Comparison of ENCODE assay signal across 10 cellular contexts in the genomic region with DNA sequence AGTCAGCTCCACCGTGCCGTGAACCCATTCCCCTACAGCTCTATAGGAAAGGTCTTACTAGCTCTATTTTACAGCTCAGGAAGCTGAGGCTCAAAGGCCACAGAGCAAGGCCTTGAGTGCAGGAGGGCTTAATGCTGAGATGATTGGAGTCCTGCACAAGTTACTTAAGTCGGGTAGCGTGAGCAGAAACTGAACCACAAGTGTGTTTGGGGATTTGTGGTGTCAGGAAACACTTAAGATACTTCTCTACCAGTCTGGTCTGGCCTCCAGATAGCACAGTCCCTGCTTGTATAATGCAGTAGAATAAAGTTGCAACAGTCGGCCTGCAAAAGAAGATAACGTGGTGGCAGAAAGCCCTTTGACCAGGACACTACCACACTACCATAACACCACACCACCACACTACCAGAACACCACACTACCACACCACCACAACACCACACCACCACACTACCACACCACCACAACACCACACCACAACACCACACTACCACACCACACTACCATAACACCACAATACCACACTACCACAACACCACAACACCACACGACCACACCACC.
A peak's percentile ranks its signal among the peaks of the same experiment; 100 is the strongest.
DNase-seq lines count a peak whose midpoint lies in the region; ATAC-seq, FAIRE-seq and TF ChIP-seq lines count a peak whose summit lies in the region.
"Had no signal": no experiment of that assay in that cellular context is flagged by ENCODE, and none has a peak within 500 bp of the region (broad histone marks: within the 10 kb centered on the region; RNA-seq: fewer than 3 reads in every experiment).

No MANE protein-coding gene starts in this region.

- no peak for ATAC-seq in SK-N-SH treated with all-trans-retinoic acid at 6 μM for 48 hours
- no peak for ATAC-seq in HG03139 (IDR thresholded peaks at IDR 0.05; ENCODE audit: unreplicated experiment)
- ATAC-seq in HG03108 (IDR thresholded peaks at IDR 0.05; ENCODE audit: unreplicated experiment): no peak

- H2AK5ac ChIP-seq in trophoblast cell (ENCODE audit: low read length): peak overlapping the region; percentile 13

- no peak overlapping the region for H3K4ac ChIP-seq in trophoblast cell (ENCODE audit: low read depth, low read length)

- WGBS in SK-N-SH (ENCODE audit: low lambda C conversion rate): 92% methylated on average over 6 of the region's 7 CpGs
- no CpG with 5 or more reads among the region's 7 CpGs for WGBS in trophoblast cell (ENCODE audit: extremely low coverage, insufficient coverage, insufficient read length)

- CTCF ChIA-PET in SK-N-SH (lab: Yijun Ruan, JAX): no interaction called here

- H3K4me1 ChIP-seq in SK-N-SH (ENCODE audit: control insufficient read depth in 1 of 2, insufficient read depth in 2 of 2, low read depth in 1 of 2, low read length in 1 of 2): peaks cover 0 to 6% of the 10 kb centered on the region in 2 experiments; a peak in 3 of 4 replicates
- H3K4me1 ChIP-seq in trophoblast cell (ENCODE audit: control insufficient read depth in 1 of 2, insufficient read depth in 2 of 2, low read length in 2 of 2): peaks cover 17 to 19% of the 10 kb centered on the region in 2 experiments

- H2BK12ac ChIP-seq in trophoblast cell (ENCODE audit: low read length): peak overlapping the region; percentile 53

- H4K12ac ChIP-seq in trophoblast cell (ENCODE audit: low read depth, low read length): no peak overlapping the region

- no peak for TF ChIP-seq EP300 in SK-N-SH (IDR thresholded peaks at IDR 0.05; ENCODE audit: borderline replicate concordance in 1 of 2, low read depth in 1 of 2, low read length in 1 of 2)

- H3K4me3 ChIP-seq in SK-N-SH (ENCODE audit: low read depth in 2 of 2, low read length in 1 of 2) (no peak overlapping the region), cardiac fibroblast (replicated peaks in 1 of 2; ENCODE audit: low read depth in 2 of 2, low read length in 2 of 2) (no peak overlapping the region), trophoblast cell (ENCODE audit: low read depth, low read length) (peak overlapping the region; percentile 60)

- H3K27me3 ChIP-seq in SK-N-SH (ENCODE audit: insufficient read depth): no peaks in the 10 kb centered on the region
- no peaks in the 10 kb centered on the region for H3K27me3 ChIP-seq in trophoblast cell (ENCODE audit: insufficient read depth, low read length)

- H2BK120ac ChIP-seq in trophoblast cell (ENCODE audit: insufficient read depth, low read length, poor library complexity): peak overlapping the region; percentile 3

- H3K18ac ChIP-seq in trophoblast cell (ENCODE audit: low read length): peak overlapping the region; percentile 0

- peak overlapping the region; percentile 12 for H3K23ac ChIP-seq in trophoblast cell (ENCODE audit: low read length)

- DNase-seq in SK-N-SH (peak; percentile 43), MV-4-11 (lab: John Stamatoyannopoulos, UW) (peak; percentile 99), cardiac fibroblast (ENCODE audit: low read depth in 2 of 2) (peak; percentile 32 to 82), trophoblast cell (peak in 1 of 2 donors; percentile 17), RCC 7860 (ENCODE audit: low spot score) (no peak)
- DNase-seq: NCI-H2081 had no signal

- FAIRE-seq in RCC 7860 (lab: Jason Lieb, UNC): no peak

- peak overlapping the region; percentile 3 for H4K91ac ChIP-seq in trophoblast cell (ENCODE audit: low read depth, low read length)

- H3K36me3 ChIP-seq in SK-N-SH (replicated peaks in 1 of 2; ENCODE audit: control insufficient read depth in 1 of 2, insufficient read depth in 2 of 2, low read length in 1 of 2) (no peaks in the 10 kb centered on the region), trophoblast cell (ENCODE audit: control insufficient read depth in 1 of 2, insufficient read depth in 2 of 2, low read length in 2 of 2) (no peaks in the 10 kb centered on the region)

- POLR2A ChIA-PET in SK-N-SH (lab: Yijun Ruan, JAX): no interaction called here

- H3K79me1 ChIP-seq in trophoblast cell (ENCODE audit: low read length): peaks cover 20% of the 10 kb centered on the region

- TF ChIP-seq RAD21 in SK-N-SH (IDR thresholded peaks at IDR 0.05; ENCODE audit: low read length): no peak

- H4K20me1 ChIP-seq in SK-N-SH (ENCODE audit: insufficient read depth): no peaks in the 10 kb centered on the region

- H3K9ac ChIP-seq in SK-N-SH: no peak overlapping the region
- no peak overlapping the region for H3K9ac ChIP-seq in trophoblast cell (ENCODE audit: low read length)

- no peak overlapping the region for H2BK5ac ChIP-seq in trophoblast cell (ENCODE audit: low read depth, low read length, poor library complexity)

- peak overlapping the region; percentile 0 for H3K14ac ChIP-seq in trophoblast cell (ENCODE audit: low read length)

- H3K9me3 ChIP-seq in SK-N-SH (no peaks in the 10 kb centered on the region), trophoblast cell (ENCODE audit: insufficient read depth, low read depth, low read length) (peaks cover 3% of the 10 kb centered on the region)

- no peak overlapping the region for H3K4me2 ChIP-seq in SK-N-SH
- H3K4me2 ChIP-seq in trophoblast cell (ENCODE audit: low read length): no peak overlapping the region

- H3K79me2 ChIP-seq in SK-N-SH (ENCODE audit: insufficient read depth) (no peaks in the 10 kb centered on the region), trophoblast cell (ENCODE audit: control insufficient read depth, insufficient read depth, low read length, poor library complexity) (peaks cover 5% of the 10 kb centered on the region)

- TF ChIP-seq CTCF in SK-N-SH (IDR thresholded peaks at IDR 0.05) (no peak), cardiac fibroblast (IDR thresholded peaks at IDR 0.05; ENCODE audit: low read depth, low read length) (no peak)

- H4K8ac ChIP-seq in trophoblast cell (ENCODE audit: low read depth, low read length): no peak overlapping the region

- no peak overlapping the region for H2AFZ ChIP-seq in SK-N-SH (ENCODE audit: low read depth)
- H2AFZ ChIP-seq in trophoblast cell (ENCODE audit: insufficient read depth, low read length, poor library complexity): peak overlapping the region; percentile 0

- no peaks in the 10 kb centered on the region for H3K9me2 ChIP-seq in SK-N-SH

- peaks cover 22% of the 10 kb centered on the region for H3F3A ChIP-seq in SK-N-SH (replicated peaks; ENCODE audit: insufficient read depth)

- H3K27ac ChIP-seq in SK-N-SH (ENCODE audit: low read depth in 2 of 2, low read length in 1 of 2): no peak overlapping the region
- peak overlapping the region; percentile 1 for H3K27ac ChIP-seq in trophoblast cell (ENCODE audit: low read depth, low read length)
- H3K27ac ChIP-seq: epithelial cell of prostate had no signal

TF ChIP-seq in SK-N-SH, 30 proteins besides CTCF, POLR2A, EP300 and RAD21:
- TF ChIP-seq FOSL2 (IDR thresholded peaks at IDR 0.05; ENCODE audit: borderline replicate concordance, low read depth) (no peak), POLR2AphosphoS5 (IDR thresholded peaks at IDR 0.05; ENCODE audit: low read depth, low read length) (no peak), TAF1 (IDR thresholded peaks at IDR 0.05; ENCODE audit: borderline replicate concordance, low read depth, low read length) (no peak), NRF1 (IDR thresholded peaks at IDR 0.05; ENCODE audit: low read depth, low read length) (no peak), JUND (IDR thresholded peaks at IDR 0.05) (no peak), MEF2A (IDR thresholded peaks at IDR 0.05; ENCODE audit: borderline replicate concordance, low read depth) (no peak), RXRA (IDR thresholded peaks at IDR 0.05; ENCODE audit: borderline replicate concordance, low read depth) (no peak)
- TF ChIP-seq, protein P1, sequence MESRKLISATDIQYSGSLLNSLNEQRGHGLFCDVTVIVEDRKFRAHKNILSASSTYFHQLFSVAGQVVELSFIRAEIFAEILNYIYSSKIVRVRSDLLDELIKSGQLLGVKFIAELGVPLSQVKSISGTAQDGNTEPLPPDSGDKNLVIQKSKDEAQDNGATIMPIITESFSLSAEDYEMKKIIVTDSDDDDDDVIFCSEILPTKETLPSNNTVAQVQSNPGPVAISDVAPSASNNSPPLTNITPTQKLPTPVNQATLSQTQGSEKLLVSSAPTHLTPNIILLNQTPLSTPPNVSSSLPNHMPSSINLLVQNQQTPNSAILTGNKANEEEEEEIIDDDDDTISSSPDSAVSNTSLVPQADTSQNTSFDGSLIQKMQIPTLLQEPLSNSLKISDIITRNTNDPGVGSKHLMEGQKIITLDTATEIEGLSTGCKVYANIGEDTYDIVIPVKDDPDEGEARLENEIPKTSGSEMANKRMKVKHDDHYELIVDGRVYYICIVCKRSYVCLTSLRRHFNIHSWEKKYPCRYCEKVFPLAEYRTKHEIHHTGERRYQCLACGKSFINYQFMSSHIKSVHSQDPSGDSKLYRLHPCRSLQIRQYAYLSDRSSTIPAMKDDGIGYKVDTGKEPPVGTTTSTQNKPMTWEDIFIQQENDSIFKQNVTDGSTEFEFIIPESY (IDR thresholded peaks at IDR 0.05; ENCODE audit: borderline replicate concordance, low read depth): no peak

TF ChIP-seq in SK-N-SH treated with all-trans-retinoic acid at 6 μM for 48 hours, 23 proteins besides CTCF, POLR2A, EP300 and RAD21 (continues in another document):
- TF ChIP-seq, protein P2, sequence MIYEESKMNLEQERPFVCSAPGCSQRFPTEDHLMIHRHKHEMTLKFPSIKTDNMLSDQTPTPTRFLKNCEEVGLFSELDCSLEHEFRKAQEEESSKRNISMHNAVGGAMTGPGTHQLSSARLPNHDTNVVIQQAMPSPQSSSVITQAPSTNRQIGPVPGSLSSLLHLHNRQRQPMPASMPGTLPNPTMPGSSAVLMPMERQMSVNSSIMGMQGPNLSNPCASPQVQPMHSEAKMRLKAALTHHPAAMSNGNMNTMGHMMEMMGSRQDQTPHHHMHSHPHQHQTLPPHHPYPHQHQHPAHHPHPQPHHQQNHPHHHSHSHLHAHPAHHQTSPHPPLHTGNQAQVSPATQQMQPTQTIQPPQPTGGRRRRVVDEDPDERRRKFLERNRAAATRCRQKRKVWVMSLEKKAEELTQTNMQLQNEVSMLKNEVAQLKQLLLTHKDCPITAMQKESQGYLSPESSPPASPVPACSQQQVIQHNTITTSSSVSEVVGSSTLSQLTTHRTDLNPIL (CRISPR knock-in tag; IDR thresholded peaks at IDR 0.05; ENCODE audit: low read depth): no peak
- TF ChIP-seq ZNF8 (CRISPR knock-in tag; IDR thresholded peaks at IDR 0.05) (no peak), OSR1 (CRISPR knock-in tag; IDR thresholded peaks at IDR 0.05) (no peak), ESRRG (CRISPR knock-in tag; IDR thresholded peaks at IDR 0.05) (no peak)
- TF ChIP-seq, protein P3, sequence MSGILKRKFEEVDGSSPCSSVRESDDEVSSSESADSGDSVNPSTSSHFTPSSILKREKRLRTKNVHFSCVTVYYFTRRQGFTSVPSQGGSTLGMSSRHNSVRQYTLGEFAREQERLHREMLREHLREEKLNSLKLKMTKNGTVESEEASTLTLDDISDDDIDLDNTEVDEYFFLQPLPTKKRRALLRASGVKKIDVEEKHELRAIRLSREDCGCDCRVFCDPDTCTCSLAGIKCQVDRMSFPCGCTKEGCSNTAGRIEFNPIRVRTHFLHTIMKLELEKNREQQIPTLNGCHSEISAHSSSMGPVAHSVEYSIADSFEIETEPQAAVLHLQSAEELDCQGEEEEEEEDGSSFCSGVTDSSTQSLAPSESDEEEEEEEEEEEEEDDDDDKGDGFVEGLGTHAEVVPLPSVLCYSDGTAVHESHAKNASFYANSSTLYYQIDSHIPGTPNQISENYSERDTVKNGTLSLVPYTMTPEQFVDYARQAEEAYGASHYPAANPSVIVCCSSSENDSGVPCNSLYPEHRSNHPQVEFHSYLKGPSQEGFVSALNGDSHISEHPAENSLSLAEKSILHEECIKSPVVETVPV (CRISPR knock-in tag; IDR thresholded peaks at IDR 0.05): no peak
